In the genomic region with DNA sequence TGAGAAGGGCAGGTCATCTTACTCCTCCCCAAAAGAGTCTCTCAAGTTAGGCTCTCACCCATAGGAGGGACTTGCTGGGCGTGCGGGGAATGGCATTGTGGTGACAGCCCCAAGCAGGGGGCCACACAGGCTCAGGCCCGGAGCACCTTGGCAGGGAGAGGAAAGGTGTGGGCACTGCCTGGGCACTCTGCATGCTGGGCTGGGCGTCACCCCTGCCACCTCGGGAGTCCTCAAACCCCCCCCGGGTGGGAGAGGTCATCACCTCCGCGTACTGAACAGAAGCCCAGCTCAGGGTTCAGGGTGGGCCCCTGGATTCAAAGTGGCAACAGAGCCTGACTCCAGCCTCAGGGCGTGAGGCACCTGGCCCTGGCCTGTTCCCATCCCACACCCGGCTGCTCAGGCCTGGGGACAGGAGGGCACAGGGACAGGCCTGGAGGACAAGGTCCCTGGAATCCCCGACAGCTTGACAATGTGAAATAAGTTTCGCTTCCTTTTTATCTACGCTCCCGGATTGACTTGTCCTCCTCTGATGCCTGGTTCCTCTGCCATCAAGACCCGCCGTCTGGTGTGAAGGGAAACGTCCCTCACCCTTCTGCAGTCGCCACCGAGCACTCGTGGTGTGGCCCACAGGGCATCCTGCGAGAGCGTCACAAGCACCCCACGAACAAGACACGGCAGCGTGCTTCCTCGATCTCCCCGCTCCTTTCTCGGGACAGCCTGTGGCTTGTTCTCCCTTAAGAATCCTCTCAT, we compare ENCODE assay signal across 10 cellular contexts.
A peak's percentile ranks its signal among the peaks of the same experiment; 100 is the strongest.
DNase-seq lines count a peak whose midpoint lies in the region; ATAC-seq, FAIRE-seq and TF ChIP-seq lines count a peak whose summit lies in the region.
"Had no signal": no experiment of that assay in that cellular context is flagged by ENCODE, and none has a peak within 500 bp of the region (broad histone marks: within the 10 kb centered on the region; RNA-seq: fewer than 3 reads in every experiment).

No MANE protein-coding gene starts in this region.

- no peak overlapping the region for H3K27ac ChIP-seq in kidney (ENCODE audit: low read depth in 2 of 2, low read length in 2 of 2)

- no peaks in the 10 kb centered on the region for H3K9me3 ChIP-seq in kidney (ENCODE audit: control insufficient read depth in 1 of 2, low read length in 2 of 2)

- no peak for ATAC-seq in activated CD8-positive, alpha-beta memory T cell treated with anti-CD3 and anti-CD28 coated beads, Interleukin-2, amount 10 ng/mL, durations not matched to agents 7 days and 5 days
- peak; percentile 76 to 82 for ATAC-seq in stimulated activated naive B cell treated with anti-CD40 and anti-IgM and Interleukin-4, amounts not matched to agents 10 μg/mL and 1 μg/mL and 100 μg/mL, for 72 hours (replicated peaks)
- ATAC-seq: right cardiac atrium had no signal

- H3K36me3 ChIP-seq in kidney (ENCODE audit: control insufficient read depth in 1 of 2, insufficient read depth in 2 of 2, low read length in 2 of 2): no peaks in the 10 kb centered on the region

- CTCF ChIA-PET in activated CD8-positive, alpha-beta memory T cell treated with anti-CD3 and anti-CD28 coated beads, Interleukin-2, amount 10 ng/mL, durations not matched to agents 7 days and 5 days (lab: Charles Lee): interaction anchor here (1.2 to 2.1 kb wide), 6 partner anchors 9 to 39 kb away, joined by 3 to 11 read pairs (median 6); no protein-coding TSS in a partner anchor

- H3K4me1 ChIP-seq in kidney (ENCODE audit: control insufficient read depth in 1 of 2, insufficient read depth in 1 of 2, low read depth in 1 of 2, low read length in 2 of 2): peaks cover 17 to 23% of the 10 kb centered on the region in 2 donors

- no peak for DNase-seq in activated CD8-positive, alpha-beta memory T cell treated with anti-CD3 and anti-CD28 coated beads, Interleukin-2, amount 10 ng/mL, durations not matched to agents 7 days and 5 days
- DNase-seq in activated CD8-positive, alpha-beta memory T cell treated with anti-CD3 and anti-CD28 coated beads, Interleukin-2, amount 50 U/mL, for 48 hours: no peak
- DNase-seq in NOMO-1 (lab: John Stamatoyannopoulos, UW; ENCODE audit: unreplicated experiment in 2 of 2): peak; percentile 39 to 84
- DNase-seq in kidney: peak; percentile 70
- peak; percentile 40 for DNase-seq in stimulated activated naive B cell treated with anti-CD40 and anti-IgM and Interleukin-4, amounts not matched to agents 10 μg/mL and 1 μg/mL and 100 μg/mL, for 72 hours
- DNase-seq in stimulated activated CD8-positive, alpha-beta memory T cell treated with anti-CD3 and anti-CD28 coated beads, Interleukin-4, amount 100 ng/mL, for 48 hours: no peak
- no peak for DNase-seq in NCI-H526 (lab: John Stamatoyannopoulos, UW)
- no peak for DNase-seq in NCI-H526 treated with DMSO at 0.1 percent for 48 hours (lab: John Stamatoyannopoulos, UW)
- DNase-seq: RPMI8226 had no signal

- H3K4me1 Mint-ChIP-seq in activated CD8-positive, alpha-beta memory T cell treated with anti-CD3 and anti-CD28 coated beads, Interleukin-2, amount 10 ng/mL, durations not matched to agents 7 days and 5 days: peaks cover 53% of the 10 kb centered on the region
- peaks cover 42 to 65% of the 10 kb centered on the region in 2 donors for H3K4me1 Mint-ChIP-seq in stimulated activated naive B cell treated with anti-CD40 and anti-IgM and Interleukin-4, amounts not matched to agents 10 μg/mL and 1 μg/mL and 100 μg/mL, for 72 hours

- no peak for TF ChIP-seq CTCF in kidney (IDR thresholded peaks at IDR 0.05; ENCODE audit: borderline replicate concordance, extremely low read depth, insufficient read depth)

- no peaks in the 10 kb centered on the region for H3K9me3 Mint-ChIP-seq in activated CD8-positive, alpha-beta memory T cell treated with anti-CD3 and anti-CD28 coated beads, Interleukin-2, amount 10 ng/mL, durations not matched to agents 7 days and 5 days (ENCODE audit: low read depth)
- H3K9me3 Mint-ChIP-seq in stimulated activated naive B cell treated with anti-CD40 and anti-IgM and Interleukin-4, amounts not matched to agents 10 μg/mL and 1 μg/mL and 100 μg/mL, for 72 hours: no peaks in the 10 kb centered on the region

- H3K36me3 Mint-ChIP-seq in activated CD8-positive, alpha-beta memory T cell treated with anti-CD3 and anti-CD28 coated beads, Interleukin-2, amount 10 ng/mL, durations not matched to agents 7 days and 5 days: peaks cover 4% of the 10 kb centered on the region
- H3K36me3 Mint-ChIP-seq in stimulated activated naive B cell treated with anti-CD40 and anti-IgM and Interleukin-4, amounts not matched to agents 10 μg/mL and 1 μg/mL and 100 μg/mL, for 72 hours: peaks cover 5 to 29% of the 10 kb centered on the region in 2 donors

- no peak overlapping the region for H3K4me3 ChIP-seq in kidney (ENCODE audit: low read length in 2 of 2)

- no peak for FAIRE-seq in kidney (lab: Jason Lieb, UNC)

- no peaks in the 10 kb centered on the region for H3K27me3 Mint-ChIP-seq in activated CD8-positive, alpha-beta memory T cell treated with anti-CD3 and anti-CD28 coated beads, Interleukin-2, amount 10 ng/mL, durations not matched to agents 7 days and 5 days
- H3K27me3 Mint-ChIP-seq in stimulated activated naive B cell treated with anti-CD40 and anti-IgM and Interleukin-4, amounts not matched to agents 10 μg/mL and 1 μg/mL and 100 μg/mL, for 72 hours: no peaks in the 10 kb centered on the region

- intact Hi-C loops in kidney (cut with DNase I): no loop called here

- H3K9ac ChIP-seq in kidney (ENCODE audit: low read length in 2 of 2): no peak overlapping the region

- no peak overlapping the region for H3K4me3 Mint-ChIP-seq in activated CD8-positive, alpha-beta memory T cell treated with anti-CD3 and anti-CD28 coated beads, Interleukin-2, amount 10 ng/mL, durations not matched to agents 7 days and 5 days
- H3K4me3 Mint-ChIP-seq in stimulated activated naive B cell treated with anti-CD40 and anti-IgM and Interleukin-4, amounts not matched to agents 10 μg/mL and 1 μg/mL and 100 μg/mL, for 72 hours: no peak overlapping the region

- peak overlapping the region; percentile 36 for H3K27ac Mint-ChIP-seq in activated CD8-positive, alpha-beta memory T cell treated with anti-CD3 and anti-CD28 coated beads, Interleukin-2, amount 10 ng/mL, durations not matched to agents 7 days and 5 days
- H3K27ac Mint-ChIP-seq in stimulated activated naive B cell treated with anti-CD40 and anti-IgM and Interleukin-4, amounts not matched to agents 10 μg/mL and 1 μg/mL and 100 μg/mL, for 72 hours: peak overlapping the region; percentile 26

Comparison
In these comparisons a context has a peak if more than half of its experiments do, and no peak if none do; other contexts are left out.
1. DNase-seq: peak in NOMO-1 (2 of 2), kidney (single experiment) and stimulated activated naive B cell treated with anti-CD40 and anti-IgM and Interleukin-4, amounts not matched to agents 10 μg/mL and 1 μg/mL and 100 μg/mL, for 72 hours (single experiment); none in activated CD8-positive, alpha-beta memory T cell treated with anti-CD3 and anti-CD28 coated beads, Interleukin-2, amount 10 ng/mL, durations not matched to agents 7 days and 5 days (single experiment), activated CD8-positive, alpha-beta memory T cell treated with anti-CD3 and anti-CD28 coated beads, Interleukin-2, amount 50 U/mL, for 48 hours (single experiment), stimulated activated CD8-positive, alpha-beta memory T cell treated with anti-CD3 and anti-CD28 coated beads, Interleukin-4, amount 100 ng/mL, for 48 hours (single experiment), NCI-H526 (0 of 2) and NCI-H526 treated with DMSO at 0.1 percent for 48 hours (single experiment).